ENCODE assay signal across 10 cellular contexts in the genomic region with DNA sequence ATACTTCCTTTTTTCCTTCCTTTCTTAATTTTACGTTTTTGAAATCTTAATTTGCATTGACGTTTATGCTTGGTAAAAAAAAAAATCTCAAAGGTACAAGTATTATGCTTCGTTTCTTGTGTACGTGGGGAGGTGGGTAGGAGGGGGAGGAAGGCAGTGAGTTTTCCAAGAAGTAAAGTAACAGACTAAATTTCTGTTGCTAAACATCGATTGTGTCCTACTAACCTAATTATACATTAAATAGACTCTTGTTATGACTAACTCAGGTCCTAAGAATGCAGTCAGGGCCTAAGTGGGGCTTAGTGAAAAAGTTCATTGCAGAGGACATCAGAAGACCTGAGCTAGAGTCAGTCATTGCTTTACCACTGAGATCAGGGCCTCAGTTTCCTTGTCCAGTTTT. TPM values are rescaled to one million over a fixed set of nuclear protein-coding genes. Genes with fewer than 3 reads are reported as not detected.
A peak's percentile ranks its signal among the peaks of the same experiment; 100 is the strongest.
DNase-seq lines count a peak whose midpoint lies in the region; ATAC-seq and TF ChIP-seq lines count a peak whose summit lies in the region.
"Had no signal": no experiment of that assay in that cellular context is flagged by ENCODE, and none has a peak within 500 bp of the region (broad histone marks: within the 10 kb centered on the region; RNA-seq: fewer than 3 reads in every experiment).

No MANE protein-coding gene starts in this region.

- in situ Hi-C loops in gastrocnemius medialis (cut with MboI; ENCODE audit: low sequenced_read_pairs in 4 of 4), result loop anchor here in 1 of 4 donors (25.0 kb wide), 1 partner anchor 262 kb away; a partner anchor contains a TSS

- no peak overlapping the region for H3K4me3 ChIP-seq in right lobe of liver
- H3K4me3 ChIP-seq in gastrocnemius medialis, result no peak overlapping the region

- TF ChIP-seq POLR2A in right lobe of liver (IDR thresholded peaks at IDR 0.05) (no peak), gastrocnemius medialis (IDR thresholded peaks at IDR 0.05) (no peak)

- H3K9me3 Mint-ChIP-seq in Calu3 (ENCODE audit: low read depth, unreplicated experiment) (no peaks in the 10 kb centered on the region), chondrocyte (ENCODE audit: low read depth) (no peaks in the 10 kb centered on the region)

- H3K27me3 Mint-ChIP-seq in Calu3 (ENCODE audit: unreplicated experiment), result no peaks in the 10 kb centered on the region
- no peaks in the 10 kb centered on the region for H3K27me3 Mint-ChIP-seq in chondrocyte (ENCODE audit: low read depth)

- H3K27ac ChIP-seq in right lobe of liver (no peak overlapping the region), gastrocnemius medialis (no peak overlapping the region)

- whole genome bisulfite sequencing in right lobe of liver (ENCODE audit: insufficient coverage, low coverage, low lambda C conversion rate, missing lambda C conversion rate), result 26% methylated on average over 5 of the region's 5 CpGs

- no TSS peak for BruUV-seq in Calu3 (replicated peaks; lab: Mats Ljungman, UMichigan)

- no peak for DNase-seq in Calu3
- no peak for DNase-seq in chondrocyte (ENCODE audit: low spot score)
- DNase-seq in GM19240 (ENCODE audit: insufficient read length, low spot score), result no peak
- DNase-seq in right lobe of liver, result no peak
- no peak for DNase-seq in sciatic nerve (ENCODE audit: low spot score)
- DNase-seq in gastrocnemius medialis, result no peak
- DNase-seq: DMS79, NCI-H446 treated with DMSO at 0.1 percent for 48 hours had no signal

- H3K4me1 Mint-ChIP-seq in Calu3 (ENCODE audit: low read depth, unreplicated experiment), result peaks cover 88% of the 10 kb centered on the region
- H3K4me1 Mint-ChIP-seq in chondrocyte (ENCODE audit: low read depth), result peaks cover 77% of the 10 kb centered on the region

- peak overlapping the region; percentile 30 for H3K27ac Mint-ChIP-seq in Calu3 (ENCODE audit: unreplicated experiment)
- H3K27ac Mint-ChIP-seq in chondrocyte (ENCODE audit: unreplicated experiment), result peak overlapping the region; percentile 65

- H3K36me3 Mint-ChIP-seq in Calu3 (ENCODE audit: insufficient read depth, unreplicated experiment), result peaks cover 9% of the 10 kb centered on the region
- no peaks in the 10 kb centered on the region for H3K36me3 Mint-ChIP-seq in chondrocyte (ENCODE audit: low read depth)

- peak; percentile 57 for ATAC-seq in GM19452 (IDR thresholded peaks at IDR 0.05; ENCODE audit: unreplicated experiment)
- ATAC-seq in HG03442 (IDR thresholded peaks at IDR 0.05; ENCODE audit: unreplicated experiment), result peak; percentile 64
- ATAC-seq in right lobe of liver, result no peak
- ATAC-seq in sciatic nerve, result no peak
- ATAC-seq in gastrocnemius medialis, result no peak

- H3K4me3 Mint-ChIP-seq in Calu3 (ENCODE audit: low read depth, unreplicated experiment) (no peak overlapping the region), chondrocyte (ENCODE audit: unreplicated experiment) (no peak overlapping the region)

- H3K36me3 ChIP-seq in right lobe of liver, result no peaks in the 10 kb centered on the region
- no peaks in the 10 kb centered on the region for H3K36me3 ChIP-seq in gastrocnemius medialis

- TF ChIP-seq CTCF in Calu3 (IDR thresholded peaks at IDR 0.05; ENCODE audit: unreplicated experiment) (no peak), chondrocyte (IDR thresholded peaks at IDR 0.05) (no peak), right lobe of liver (IDR thresholded peaks at IDR 0.05) (no peak), gastrocnemius medialis (IDR thresholded peaks at IDR 0.05 in 4 of 5, conservative IDR thresholded peaks at IDR 0.05 in 1 of 5) (no peak)

- H3K4me1 ChIP-seq in right lobe of liver, result peaks cover 0 to 50% (median 6%) of the 10 kb centered on the region in 4 donors
- H3K4me1 ChIP-seq in gastrocnemius medialis, result peaks cover 64 to 84% of the 10 kb centered on the region in 2 donors

- intact Hi-C loops in Calu3 (cut with micrococcal nuclease; ENCODE audit: unreplicated experiment), result loop anchor here (10.0 kb wide), 1 partner anchor 479 kb away; no protein-coding TSS in a partner anchor
- intact Hi-C loops in right lobe of liver (cut with DNase I), result no loop called here
- intact Hi-C loops in sciatic nerve (cut with DNase I), result no loop called here
- intact Hi-C loops in gastrocnemius medialis (cut with DNase I; ENCODE audit: low total_unique reads), result no loop called here

- CTCF ChIA-PET in Calu3 (lab: Charles Lee), result interaction anchor here (0.6 to 1.5 kb wide), 3 partner anchors 12 to 216 kb away, joined by 3 to 4 read pairs (median 3); no protein-coding TSS in a partner anchor

- H3K27me3 ChIP-seq in right lobe of liver (no peaks in the 10 kb centered on the region), gastrocnemius medialis (no peaks in the 10 kb centered on the region)

- no peaks in the 10 kb centered on the region for H3K9me3 ChIP-seq in right lobe of liver
- no peaks in the 10 kb centered on the region for H3K9me3 ChIP-seq in gastrocnemius medialis

RNA-seq across cellular contexts. Expression of a gene that starts 17.5 kb away (rescaled TPM):
- total RNA-seq in Calu3 (2022) (136 and 145 TPM in 2 replicates), chondrocyte (58.3 to 73.0 TPM (median 62.7 TPM) in 3 replicates), right lobe of liver (10 to 100 TPM; 20.6 to 32.3 (median 21.5) TPM), sciatic nerve (119 TPM), gastrocnemius medialis (100 to 1,000 TPM in 3 of 4 donors, 10 to 100 TPM in 1; 98.1 to 152 (median 118) TPM)

Comparison
In these comparisons a context has a peak if more than half of its experiments do, and no peak if none do; other contexts are left out.
1. ATAC-seq: peak in GM19452 (single experiment) and HG03442 (single experiment); none in right lobe of liver (0 of 4), sciatic nerve (single experiment) and gastrocnemius medialis (0 of 2).